Comparison of ENCODE assay signal across 2 cellular contexts in genomic region chr19:9986787-9987281, GRCh38.
TF ChIP-seq lines count a peak whose summit lies in the region.

No MANE protein-coding gene starts in this region.

TF ChIP-seq in SK-N-SH treated with all-trans-retinoic acid at 6 μM for 48 hours, 23 proteins besides CTCF, POLR2A, EP300 and RAD21 (continued from another document):
- TF ChIP-seq TSHZ2 (CRISPR knock-in tag; IDR thresholded peaks at IDR 0.05) (no peak), TOX (CRISPR knock-in tag; IDR thresholded peaks at IDR 0.05; ENCODE audit: borderline replicate concordance) (no peak), ZNF70 (CRISPR knock-in tag; IDR thresholded peaks at IDR 0.05) (no peak), ESRRG (CRISPR knock-in tag; IDR thresholded peaks at IDR 0.05) (no peak), PPARA (CRISPR knock-in tag; IDR thresholded peaks at IDR 0.05; ENCODE audit: borderline replicate concordance) (no peak), ZNF565 (CRISPR knock-in tag; conservative IDR thresholded peaks at IDR 0.05; ENCODE audit: low read depth) (no peak), RARB (CRISPR knock-in tag; IDR thresholded peaks at IDR 0.05) (no peak), POU6F1 (CRISPR knock-in tag; IDR thresholded peaks at IDR 0.05; ENCODE audit: borderline replicate concordance, low read depth) (no peak), OSR1 (CRISPR knock-in tag; IDR thresholded peaks at IDR 0.05) (no peak), PATZ1 (CRISPR knock-in tag; IDR thresholded peaks at IDR 0.05; ENCODE audit: borderline replicate concordance) (no peak), ZC3H10 (CRISPR knock-in tag; IDR thresholded peaks at IDR 0.05) (no peak), GLIS3 (CRISPR knock-in tag; IDR thresholded peaks at IDR 0.05) (no peak), SNAI2 (CRISPR knock-in tag; IDR thresholded peaks at IDR 0.05) (no peak), BACH2 (CRISPR knock-in tag; IDR thresholded peaks at IDR 0.05; ENCODE audit: borderline replicate concordance) (no peak), ZFP3 (CRISPR knock-in tag; IDR thresholded peaks at IDR 0.05) (no peak)
TF ChIP-seq in SK-N-SH treated with all-trans-retinoic acid at 6 μM for 48 hours: peak in this region for 0.

TF ChIP-seq in SK-N-SH, 30 proteins besides CTCF, POLR2A, EP300 and RAD21 (continued from another document):
- TF ChIP-seq REST (IDR thresholded peaks at IDR 0.05; ENCODE audit: low read depth, low read length) (no peak), RCOR1 (IDR thresholded peaks at IDR 0.05; ENCODE audit: low read length) (no peak), YY1 (IDR thresholded peaks at IDR 0.05; ENCODE audit: low read depth) (no peak), GATA2 (CRISPR knock-in tag; IDR thresholded peaks at IDR 0.05) (no peak), USF1 (IDR thresholded peaks at IDR 0.05; ENCODE audit: borderline replicate concordance, low read depth) (no peak), SMC3 (IDR thresholded peaks at IDR 0.05; ENCODE audit: low read depth, low read length) (no peak), ELF1 (IDR thresholded peaks at IDR 0.05) (no peak), NRF1 (IDR thresholded peaks at IDR 0.05; ENCODE audit: low read depth, low read length) (no peak), EZH2phosphoT487 (IDR thresholded peaks at IDR 0.05; ENCODE audit: borderline replicate concordance, low read depth) (no peak), TCF12 (IDR thresholded peaks at IDR 0.05) (no peak), SIN3A (IDR thresholded peaks at IDR 0.05; ENCODE audit: borderline replicate concordance, low read depth, low read length) (no peak), RFX5 (IDR thresholded peaks at IDR 0.05; ENCODE audit: low read length) (no peak), USF2 (IDR thresholded peaks at IDR 0.05; ENCODE audit: borderline replicate concordance, low read depth, low read length) (no peak)
